Comparison of ENCODE assay signal across 1 cellular context in genomic region chr6:140264451-140264850, GRCh38.
TF ChIP-seq lines count a peak whose summit lies in the region.

No MANE protein-coding gene starts in this region.

TF ChIP-seq in IMR-90, 13 proteins besides CTCF, POLR2A, EP300 and RAD21 (continued from another document):
- TF ChIP-seq, protein P1, sequence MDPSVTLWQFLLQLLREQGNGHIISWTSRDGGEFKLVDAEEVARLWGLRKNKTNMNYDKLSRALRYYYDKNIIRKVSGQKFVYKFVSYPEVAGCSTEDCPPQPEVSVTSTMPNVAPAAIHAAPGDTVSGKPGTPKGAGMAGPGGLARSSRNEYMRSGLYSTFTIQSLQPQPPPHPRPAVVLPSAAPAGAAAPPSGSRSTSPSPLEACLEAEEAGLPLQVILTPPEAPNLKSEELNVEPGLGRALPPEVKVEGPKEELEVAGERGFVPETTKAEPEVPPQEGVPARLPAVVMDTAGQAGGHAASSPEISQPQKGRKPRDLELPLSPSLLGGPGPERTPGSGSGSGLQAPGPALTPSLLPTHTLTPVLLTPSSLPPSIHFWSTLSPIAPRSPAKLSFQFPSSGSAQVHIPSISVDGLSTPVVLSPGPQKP (IDR thresholded peaks at IDR 0.05; ENCODE audit: borderline replicate concordance, low read depth, low read length): no peak
- TF ChIP-seq, protein P2, sequence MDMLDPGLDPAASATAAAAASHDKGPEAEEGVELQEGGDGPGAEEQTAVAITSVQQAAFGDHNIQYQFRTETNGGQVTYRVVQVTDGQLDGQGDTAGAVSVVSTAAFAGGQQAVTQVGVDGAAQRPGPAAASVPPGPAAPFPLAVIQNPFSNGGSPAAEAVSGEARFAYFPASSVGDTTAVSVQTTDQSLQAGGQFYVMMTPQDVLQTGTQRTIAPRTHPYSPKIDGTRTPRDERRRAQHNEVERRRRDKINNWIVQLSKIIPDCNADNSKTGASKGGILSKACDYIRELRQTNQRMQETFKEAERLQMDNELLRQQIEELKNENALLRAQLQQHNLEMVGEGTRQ (IDR thresholded peaks at IDR 0.05; ENCODE audit: low read depth, low read length): no peak
- TF ChIP-seq RCOR1 (IDR thresholded peaks at IDR 0.05; ENCODE audit: insufficient replicate concordance, low read length) (no peak), MAZ (IDR thresholded peaks at IDR 0.05; ENCODE audit: borderline replicate concordance, low read depth, low read length) (no peak), SMC3 (IDR thresholded peaks at IDR 0.05; ENCODE audit: low read depth, low read length) (no peak), CEBPB (IDR thresholded peaks at IDR 0.05; ENCODE audit: low read depth, low read length) (no peak), BHLHE40 (IDR thresholded peaks at IDR 0.05; ENCODE audit: low read depth, low read length) (no peak), NFE2L2 (IDR thresholded peaks at IDR 0.05; ENCODE audit: low read depth, low read length) (no peak), MAFK (IDR thresholded peaks at IDR 0.05; ENCODE audit: low read depth, low read length) (no peak)
